In the genomic region with DNA sequence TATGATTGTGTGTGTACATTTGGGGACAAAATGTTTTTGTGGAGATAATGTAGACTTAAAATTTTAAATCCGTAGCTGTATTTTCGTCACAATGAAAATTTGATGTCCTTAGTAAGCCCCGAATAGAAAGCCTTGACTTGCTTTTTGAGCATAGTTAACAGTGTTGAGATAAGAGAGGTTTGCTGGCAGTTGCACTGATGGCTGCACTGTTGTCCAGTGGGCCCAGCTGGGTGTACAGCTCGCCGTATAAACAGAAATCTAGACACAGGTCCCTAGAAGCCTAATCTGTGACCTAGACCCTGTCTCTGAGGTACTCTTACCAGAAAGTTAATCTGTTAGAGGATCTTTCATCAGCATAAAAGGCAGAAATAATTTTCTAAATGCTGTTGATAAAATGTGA, we compare ENCODE assay signal across 13 cellular contexts.
DNase-seq lines count a peak whose midpoint lies in the region; ATAC-seq lines count a peak whose summit lies in the region.
"Had no signal": no experiment of that assay in that cellular context is flagged by ENCODE, and none has a peak within 500 bp of the region (broad histone marks: within the 10 kb centered on the region; RNA-seq: fewer than 3 reads in every experiment).

No MANE protein-coding gene starts in this region.

- H3K27ac ChIP-seq in SK-N-MC = peak overlapping the region; percentile 69; the same call in 1 of the 2 replicates
- H3K27ac ChIP-seq in cingulate gyrus (ENCODE audit: low read depth, low read length) = peak overlapping the region; percentile 31
- peak overlapping the region; percentile 80 for H3K27ac ChIP-seq in temporal lobe (ENCODE audit: low read depth, low read length)
- H3K27ac ChIP-seq: SJCRH30 had no signal

- peak overlapping the region; percentile 46 for H3K9ac ChIP-seq in SK-N-MC (ENCODE audit: insufficient read length)

- no peaks in the 10 kb centered on the region for H3K36me3 ChIP-seq in SK-N-MC (ENCODE audit: insufficient read depth, low read length)
- H3K36me3 ChIP-seq: SJCRH30 had no signal

- ATAC-seq in left ventricle myocardium superior (peak; percentile 65), GM21367 (IDR thresholded peaks at IDR 0.05; ENCODE audit: unreplicated experiment) (no peak), GM18873 (IDR thresholded peaks at IDR 0.05; ENCODE audit: low FRiP score, unreplicated experiment) (no peak)
- ATAC-seq: CD8-positive, alpha-beta T cell had no signal

- DNase-seq in SK-N-MC (ENCODE audit: low read depth, low spot score) = no peak
- no peak for DNase-seq in left ventricle myocardium superior
- no peak for DNase-seq in COR-L47 (lab: John Stamatoyannopoulos, UW)
- DNase-seq: CD8-positive, alpha-beta T cell; H7; IMR-90; NCI-H1417; NCI-H510A; SJCRH30 had no signal

- H3K9me3 ChIP-seq in SK-N-MC (ENCODE audit: low read depth, low read length) = no peaks in the 10 kb centered on the region
- H3K9me3 ChIP-seq: SJCRH30 had no signal

- no peak overlapping the region for H3K4me3 ChIP-seq in SK-N-MC
- H3K4me3 ChIP-seq: SJCRH30 had no signal

- intact Hi-C loops in left ventricle myocardium superior (cut with micrococcal nuclease) = no loop called here
